8 cellular contexts compared by ENCODE assay signal in the genomic region with DNA sequence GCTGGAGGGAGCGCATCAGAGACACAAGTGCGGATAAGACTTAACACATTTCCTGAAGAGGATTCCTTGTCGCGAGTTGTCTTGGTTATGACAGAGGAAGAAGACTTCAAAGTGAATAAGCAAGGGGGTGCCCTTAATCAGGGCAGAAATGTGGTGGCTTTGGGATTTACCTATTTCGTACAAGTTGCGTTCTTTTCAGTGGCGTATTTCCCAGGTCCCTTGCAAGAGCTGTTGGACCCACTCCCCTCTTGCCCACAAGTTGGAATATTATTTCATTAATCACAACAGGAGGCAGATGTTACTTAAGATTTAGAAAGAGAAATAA.
DNase-seq lines count a peak whose midpoint lies in the region; ATAC-seq and TF ChIP-seq lines count a peak whose summit lies in the region.

No MANE protein-coding gene starts in this region.

- no peaks in the 10 kb centered on the region for H3K9me3 ChIP-seq in PC-9 (ENCODE audit: insufficient read depth, low read depth)

- H3K4me2 ChIP-seq in PC-9 = peak overlapping the region; percentile 89

- H3K27ac ChIP-seq in PC-9 (no peak overlapping the region), rectal smooth muscle tissue (ENCODE audit: low read depth, low read length) (peak overlapping the region; percentile 94)

- BruUV-seq in PC-9 (replicated peaks; lab: Mats Ljungman, UMichigan) = no TSS peak

- H3K4me3 Mint-ChIP-seq in activated CD4-positive, alpha-beta T cell treated with anti-CD3 and anti-CD28 coated beads for 36 hours = no peak overlapping the region

- no peak overlapping the region for H3K9ac ChIP-seq in rectal smooth muscle tissue (ENCODE audit: low read length)

- H3K36me3 Mint-ChIP-seq in activated CD4-positive, alpha-beta T cell treated with anti-CD3 and anti-CD28 coated beads for 36 hours (ENCODE audit: low read depth) = no peaks in the 10 kb centered on the region

- no peaks in the 10 kb centered on the region for H3K79me2 ChIP-seq in PC-9 (ENCODE audit: low read depth)

- POLR2A ChIA-PET in PC-9 (lab: Charles Lee; ENCODE audit: unreplicated experiment) = no interaction called here
- POLR2A ChIA-PET in activated CD4-positive, alpha-beta T cell treated with anti-CD3 and anti-CD28 coated beads for 36 hours (lab: Charles Lee) = no interaction called here

- no peaks in the 10 kb centered on the region for H3F3A ChIP-seq in PC-9 (ENCODE audit: insufficient read depth, low read depth)

- no peak for DNase-seq in PC-9
- DNase-seq in fibroblast of villous mesenchyme (ENCODE audit: low read depth) = no peak
- no peak for DNase-seq in SIG-M5 treated with dmso at 0.1 percent for 504 hours (lab: John Stamatoyannopoulos, UW; ENCODE audit: unreplicated experiment)
- DNase-seq in T1000 (lab: John Stamatoyannopoulos, UW) = no peak
- no peak for DNase-seq in activated CD4-positive, alpha-beta T cell treated with anti-CD3 and anti-CD28 coated beads for 36 hours

- H3K4me1 Mint-ChIP-seq in activated CD4-positive, alpha-beta T cell treated with anti-CD3 and anti-CD28 coated beads for 36 hours = peaks cover 1% of the 10 kb centered on the region

- H3K4me1 ChIP-seq in PC-9 (replicated peaks; ENCODE audit: insufficient read depth) (no peaks in the 10 kb centered on the region; the same call in 1 of the 2 replicates), rectal smooth muscle tissue (ENCODE audit: control insufficient read depth, insufficient read depth, low read length) (no peaks in the 10 kb centered on the region)

- TF ChIP-seq CTCF in PC-9 (conservative IDR thresholded peaks at IDR 0.05) = 0 out of 2 replicates have a peak, but pooled peaks have one; percentile 1
- no peak for TF ChIP-seq CTCF in fibroblast of villous mesenchyme (IDR thresholded peaks at IDR 0.05; ENCODE audit: insufficient read depth, low read depth, low read length)

- H3K9me3 Mint-ChIP-seq in activated CD4-positive, alpha-beta T cell treated with anti-CD3 and anti-CD28 coated beads for 36 hours (ENCODE audit: low read depth) = peaks cover 2% of the 10 kb centered on the region

- no peak overlapping the region for H3K27ac Mint-ChIP-seq in activated CD4-positive, alpha-beta T cell treated with anti-CD3 and anti-CD28 coated beads for 36 hours

- H2AFZ ChIP-seq in PC-9 = peak overlapping the region; percentile 87

- peaks cover 11% of the 10 kb centered on the region for H3K27me3 Mint-ChIP-seq in activated CD4-positive, alpha-beta T cell treated with anti-CD3 and anti-CD28 coated beads for 36 hours

- H3K36me3 ChIP-seq in PC-9 (ENCODE audit: low read depth) (no peaks in the 10 kb centered on the region), rectal smooth muscle tissue (ENCODE audit: control insufficient read depth, insufficient read depth, low read length) (no peaks in the 10 kb centered on the region)

- no peaks in the 10 kb centered on the region for H4K20me1 ChIP-seq in PC-9 (ENCODE audit: insufficient read depth)

- H3K4me3 ChIP-seq in PC-9 (peak overlapping the region; percentile 64), fibroblast of villous mesenchyme (ENCODE audit: low read depth, low read length) (peak overlapping the region; percentile 72), rectal smooth muscle tissue (ENCODE audit: low read length) (peak overlapping the region; percentile 84)

- ATAC-seq in GM18870 (IDR thresholded peaks at IDR 0.05; ENCODE audit: unreplicated experiment) = peak; percentile 21
- ATAC-seq in HG03108 (IDR thresholded peaks at IDR 0.05; ENCODE audit: unreplicated experiment) = no peak
- no peak for ATAC-seq in activated CD4-positive, alpha-beta T cell treated with anti-CD3 and anti-CD28 coated beads for 36 hours

- intact Hi-C loops in PC-9 (cut with micrococcal nuclease; ENCODE audit: unreplicated experiment) = no loop called here
- intact Hi-C loops in activated CD4-positive, alpha-beta T cell treated with anti-CD3 and anti-CD28 coated beads for 36 hours (cut with DNase I, micrococcal nuclease) = no loop called here

- H3K27me3 ChIP-seq in PC-9 (ENCODE audit: insufficient read depth, low read depth) (no peaks in the 10 kb centered on the region), rectal smooth muscle tissue (ENCODE audit: control insufficient read depth, insufficient read depth, low read length) (no peaks in the 10 kb centered on the region)

- CTCF ChIA-PET in PC-9 (lab: Charles Lee) = interaction anchor here (0.5 to 0.7 kb wide), 2 partner anchors 83 to 143 kb away, joined by 3 to 14 read pairs; no protein-coding TSS in a partner anchor
- CTCF ChIA-PET in activated CD4-positive, alpha-beta T cell treated with anti-CD3 and anti-CD28 coated beads for 36 hours (lab: Charles Lee) = no interaction called here

- peaks cover 8% of the 10 kb centered on the region; the same call in 1 of the 2 replicates for H3K9me2 ChIP-seq in PC-9 (ENCODE audit: insufficient read depth)
